In the genomic region with DNA sequence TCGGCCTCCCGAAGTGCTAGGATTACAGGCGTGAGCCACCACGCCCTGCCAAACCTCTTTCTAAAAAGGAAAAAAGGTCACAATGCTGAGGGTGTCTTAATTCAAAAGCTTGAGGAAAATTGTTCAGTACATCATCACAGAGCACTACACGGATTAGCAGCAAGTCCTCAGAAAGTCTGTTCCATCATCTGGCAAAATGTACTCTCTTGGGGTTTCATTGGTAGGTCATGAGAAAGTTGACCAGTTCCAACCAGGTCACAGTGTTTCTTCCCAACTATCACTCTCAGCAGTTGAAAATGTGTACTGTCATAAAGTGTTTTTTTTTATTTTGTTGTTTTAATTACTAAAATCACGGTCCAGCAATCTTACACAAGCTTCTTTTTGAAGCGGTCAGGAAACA, we compare ENCODE assay signal across 26 cellular contexts.
"Had no signal": no experiment of that assay in that cellular context is flagged by ENCODE, and none has a peak within 500 bp of the region (broad histone marks: within the 10 kb centered on the region; RNA-seq: fewer than 3 reads in every experiment).

No MANE protein-coding gene starts in this region.

- H3K4me3 ChIP-seq: pancreas, prostate gland, right atrium auricular region, right lobe of liver, sigmoid colon, stomach, thoracic aorta, thyroid gland, tibial nerve, upper lobe of left lung, vagina had no signal

- H3K27me3 ChIP-seq: neutrophil, pancreas, right atrium auricular region, right lobe of liver, sigmoid colon, stomach, thyroid gland, tibial nerve, upper lobe of left lung, vagina had no signal

- H3K27ac ChIP-seq: neutrophil, pancreas, prostate gland, right atrium auricular region, right lobe of liver, sigmoid colon, stomach, thoracic aorta, thyroid gland, tibial nerve, upper lobe of left lung, vagina had no signal

- H3K9me3 ChIP-seq: neutrophil, pancreas, prostate gland, right lobe of liver, sigmoid colon, thoracic aorta, thyroid gland, vagina had no signal

- H3K36me3 ChIP-seq: neutrophil, pancreas, prostate gland, right atrium auricular region, right lobe of liver, sigmoid colon, stomach, thoracic aorta, thyroid gland, tibial nerve, upper lobe of left lung, vagina had no signal

- ATAC-seq: naive thymus-derived CD8-positive, alpha-beta T cell; natural killer cell treated with Interleukin-12 subunit alpha and Interleukin-12 subunit beta and Interleukin-15 and Interleukin-18, amount 100 ng/mL, for 72 hours; pancreas; right lobe of liver; stimulated activated effector memory CD8-positive, alpha-beta T cell treated with anti-CD3 and anti-CD28 coated beads, Interleukin-12 subunit alpha, Interleukin-12 subunit beta, amount 100 ng/mL, for 72 hours; stimulated activated naive B cell treated with anti-CD40 and anti-IgM and Interleukin-4, amounts not matched to agents 10 μg/mL and 1 μg/mL and 100 μg/mL, for 72 hours had no signal

- H3K4me1 ChIP-seq: pancreas, right lobe of liver had no signal

- DNase-seq: naive thymus-derived CD8-positive, alpha-beta T cell; nephron progenitor cell; nucleus accumbens; pancreas; retina; right lobe of liver; sigmoid colon; small intestine; stimulated activated CD4-positive, alpha-beta T cell treated with anti-CD3 and anti-CD28 coated beads, Interleukin-15, amount 100 ng/mL, for 24 hours; stimulated activated CD4-positive, alpha-beta T cell treated with anti-CD3 and anti-CD28 coated beads, Interleukin-2, amount 100 ng/mL, for 24 hours; stimulated activated CD4-positive, alpha-beta T cell treated with anti-CD3 and anti-CD28 coated beads, Interleukin-2, amount 100 ng/mL, for 48 hours; stimulated activated CD4-positive, alpha-beta T cell treated with anti-CD3 and anti-CD28 coated beads, Interleukin-4, amount 100 ng/mL, for 24 hours; stimulated activated naive B cell treated with anti-CD40 and anti-IgM and Interleukin-4, amounts not matched to agents 10 μg/mL and 1 μg/mL and 100 μg/mL, for 72 hours; stimulated activated naive CD4-positive, alpha-beta T cell treated with Interleukin-2 at 50 U/mL for 16 hours; stomach; thyroid gland; trophoblast cell; upper lobe of left lung had no signal
